Comparison of ENCODE assay signal across 8 cellular contexts in the genomic region with DNA sequence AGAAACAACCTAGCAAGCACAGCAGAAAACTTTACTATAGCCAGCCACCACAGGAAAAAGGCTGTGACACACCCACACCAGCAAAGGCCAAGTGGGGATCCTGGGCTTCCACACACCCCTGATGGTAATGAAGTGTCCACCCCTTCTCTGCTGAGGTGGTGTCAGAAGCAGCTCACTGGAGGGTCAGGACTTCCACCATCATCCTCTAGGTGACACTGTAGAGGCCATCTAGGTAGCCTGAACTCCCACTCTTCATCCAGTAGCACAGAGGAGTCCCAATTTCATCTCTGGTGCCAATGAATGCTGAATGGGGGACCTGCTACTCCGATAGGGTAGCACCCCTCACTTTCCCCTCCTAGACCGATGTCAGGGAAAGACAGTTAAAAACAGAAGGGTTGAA.
A peak's percentile ranks its signal among the peaks of the same experiment; 100 is the strongest.
DNase-seq lines count a peak whose midpoint lies in the region; ATAC-seq and TF ChIP-seq lines count a peak whose summit lies in the region.

No MANE protein-coding gene starts in this region.

- WGBS in heart left ventricle, 4 donors = 55 to 65% (median 62%) methylated on average over 2 of the region's 2 CpGs

- no peaks in the 10 kb centered on the region for H3K4me1 ChIP-seq in heart left ventricle

- TF ChIP-seq CTCF in fibroblast of villous mesenchyme (IDR thresholded peaks at IDR 0.05; ENCODE audit: insufficient read depth, low read depth, low read length) = peak; percentile 40
- TF ChIP-seq CTCF in heart left ventricle (IDR thresholded peaks at IDR 0.05) = peak in 1 of 12 donors; percentile 7

- H3K27me3 ChIP-seq in heart left ventricle = no peaks in the 10 kb centered on the region

- ATAC-seq in activated naive CD4-positive, alpha-beta T cell treated with anti-CD3 and anti-CD28 coated beads, Interleukin-2, amount 50 U/mL, for 72 hours = no peak
- ATAC-seq in HG02943 (IDR thresholded peaks at IDR 0.05; ENCODE audit: low read depth, unreplicated experiment) (peak; percentile 97), heart left ventricle (no peak)

- peak; percentile 4 for DNase-seq in activated naive CD4-positive, alpha-beta T cell treated with anti-CD3 and anti-CD28 coated beads for 36 hours
- DNase-seq in activated naive CD4-positive, alpha-beta T cell treated with anti-CD3 and anti-CD28 coated beads, Interleukin-2, amount 50 U/mL, for 72 hours (ENCODE audit: low spot score in 2 of 2) = no peak
- DNase-seq in NCI-H82 (lab: John Stamatoyannopoulos, UW) = peak; percentile 69
- no peak for DNase-seq in fibroblast of villous mesenchyme (ENCODE audit: low read depth)
- no peak for DNase-seq in NCI-H2227 treated with DMSO at 0.1 percent for 48 hours (lab: John Stamatoyannopoulos, UW)
- DNase-seq in NCI-H1105 treated with DMSO at 0.1 percent for 48 hours (lab: John Stamatoyannopoulos, UW) = no peak
- no peak for DNase-seq in heart left ventricle

- no peak overlapping the region for H3K27ac ChIP-seq in heart left ventricle

- intact Hi-C loops in activated naive CD4-positive, alpha-beta T cell treated with anti-CD3 and anti-CD28 coated beads for 36 hours (cut with micrococcal nuclease) = loop anchor here (10.0 kb wide), 1 partner anchor 152 kb away; no protein-coding TSS in a partner anchor
- intact Hi-C loops in heart left ventricle (cut with DNase I) = no loop called here

- H3K4me3 Mint-ChIP-seq in activated naive CD4-positive, alpha-beta T cell treated with anti-CD3 and anti-CD28 coated beads for 36 hours = no peak overlapping the region

- no peaks in the 10 kb centered on the region for H3K9me3 ChIP-seq in heart left ventricle

- no peaks in the 10 kb centered on the region for H3K36me3 ChIP-seq in heart left ventricle

- no peaks in the 10 kb centered on the region for H3K36me3 Mint-ChIP-seq in activated naive CD4-positive, alpha-beta T cell treated with anti-CD3 and anti-CD28 coated beads for 36 hours (ENCODE audit: low read depth)
- H3K36me3 Mint-ChIP-seq in activated naive CD4-positive, alpha-beta T cell treated with anti-CD3 and anti-CD28 coated beads, Interleukin-2, amount 50 U/mL, for 72 hours = no peaks in the 10 kb centered on the region

- H3K27ac Mint-ChIP-seq in activated naive CD4-positive, alpha-beta T cell treated with anti-CD3 and anti-CD28 coated beads for 36 hours = no peak overlapping the region
- no peak overlapping the region for H3K27ac Mint-ChIP-seq in activated naive CD4-positive, alpha-beta T cell treated with anti-CD3 and anti-CD28 coated beads, Interleukin-2, amount 50 U/mL, for 72 hours

- H3K4me3 ChIP-seq in fibroblast of villous mesenchyme (ENCODE audit: low read depth, low read length) (no peak overlapping the region), heart left ventricle (no peak overlapping the region)

- CTCF ChIA-PET in activated naive CD4-positive, alpha-beta T cell treated with anti-CD3 and anti-CD28 coated beads for 36 hours (lab: Charles Lee) = no interaction called here

- H3K27me3 Mint-ChIP-seq in activated naive CD4-positive, alpha-beta T cell treated with anti-CD3 and anti-CD28 coated beads for 36 hours (ENCODE audit: low read depth) = no peaks in the 10 kb centered on the region

- no peak for TF ChIP-seq POLR2A in heart left ventricle (IDR thresholded peaks at IDR 0.05)

- no peaks in the 10 kb centered on the region for H3K4me1 Mint-ChIP-seq in activated naive CD4-positive, alpha-beta T cell treated with anti-CD3 and anti-CD28 coated beads for 36 hours (ENCODE audit: low read depth)

- H3K9me3 Mint-ChIP-seq in activated naive CD4-positive, alpha-beta T cell treated with anti-CD3 and anti-CD28 coated beads for 36 hours = peaks cover 10% of the 10 kb centered on the region
- H3K9me3 Mint-ChIP-seq in activated naive CD4-positive, alpha-beta T cell treated with anti-CD3 and anti-CD28 coated beads, Interleukin-2, amount 50 U/mL, for 72 hours = peaks cover 11 to 19% of the 10 kb centered on the region in 2 donors

Comparison
In these comparisons a context has a peak if more than half of its experiments do, and no peak if none do; other contexts are left out.
1. DNase-seq: peak in activated naive CD4-positive, alpha-beta T cell treated with anti-CD3 and anti-CD28 coated beads for 36 hours (single experiment) and NCI-H82 (single experiment); none in activated naive CD4-positive, alpha-beta T cell treated with anti-CD3 and anti-CD28 coated beads, Interleukin-2, amount 50 U/mL, for 72 hours (0 of 2), fibroblast of villous mesenchyme (single experiment), NCI-H2227 treated with DMSO at 0.1 percent for 48 hours (single experiment), NCI-H1105 treated with DMSO at 0.1 percent for 48 hours (single experiment) and heart left ventricle (0 of 5).